2 cellular contexts compared by ENCODE assay signal in genomic region chr5:116035123-116035522, GRCh38.
TF ChIP-seq lines count a peak whose summit lies in the region.

No MANE protein-coding gene starts in this region.

TF ChIP-seq in GM12891, 5 proteins besides CTCF, POLR2A, EP300 and RAD21:
- TF ChIP-seq POU2F2 (IDR thresholded peaks at IDR 0.05; ENCODE audit: low read depth, low read length) (no peak), TAF1 (IDR thresholded peaks at IDR 0.05; ENCODE audit: low read depth, low read length) (no peak), SPI1 (IDR thresholded peaks at IDR 0.05; ENCODE audit: low read depth, low read length) (no peak), PAX5 (IDR thresholded peaks at IDR 0.05; ENCODE audit: insufficient read depth, low read length, severe bottlenecking) (no peak), POLR2AphosphoS5 (IDR thresholded peaks at IDR 0.05; ENCODE audit: low read depth, low read length) (no peak)
TF ChIP-seq in GM12891: peak in this region for 0.

TF ChIP-seq in K562, 482 proteins besides CTCF, POLR2A, EP300 and RAD21:
- TF ChIP-seq MEIS2 (IDR thresholded peaks at IDR 0.05; ENCODE audit: partially characterized antibody): no peak
- no peak for TF ChIP-seq RFX1 (IDR thresholded peaks at IDR 0.05)
- TF ChIP-seq ZNF766 (CRISPR knock-in tag; conservative IDR thresholded peaks at IDR 0.05): no peak
- peak; percentile 63 for TF ChIP-seq FOSL1 (tag; conservative IDR thresholded peaks at IDR 0.05)
- no peak for TF ChIP-seq POLR3A (IDR thresholded peaks at IDR 0.05; ENCODE audit: borderline replicate concordance, extremely low read depth, insufficient read depth, insufficient read length)
- no peak for TF ChIP-seq BMI1 (IDR thresholded peaks at IDR 0.05; ENCODE audit: low read length)
- no peak for TF ChIP-seq CCNT2 (IDR thresholded peaks at IDR 0.05; ENCODE audit: borderline replicate concordance, extremely low read depth, insufficient read length, low read depth, low read length)
